ENCODE assay signal across 18 cellular contexts in genomic region chr20:14556206-14556605, GRCh38.
"Had no signal": no experiment of that assay in that cellular context is flagged by ENCODE, and none has a peak within 500 bp of the region (broad histone marks: within the 10 kb centered on the region; RNA-seq: fewer than 3 reads in every experiment).

No MANE protein-coding gene starts in this region.

- H3K9me3 ChIP-seq: esophagus muscularis mucosa, ovary, suprapubic skin, thyroid gland, upper lobe of left lung, uterus had no signal

- H3K36me3 Mint-ChIP-seq: natural killer cell treated with Interleukin-12 subunit alpha and Interleukin-12 subunit beta and Interleukin-15 and Interleukin-18, amount 100 ng/mL, for 72 hours; neural progenitor cell had no signal

- H3K27me3 Mint-ChIP-seq: natural killer cell treated with Interleukin-12 subunit alpha and Interleukin-12 subunit beta and Interleukin-15 and Interleukin-18, amount 100 ng/mL, for 72 hours; progenitor cell of endocrine pancreas had no signal

- H3K36me3 ChIP-seq: esophagus muscularis mucosa, neural progenitor cell, ovary, suprapubic skin, thyroid gland, upper lobe of left lung, uterus had no signal

- H3K27ac Mint-ChIP-seq: natural killer cell treated with Interleukin-12 subunit alpha and Interleukin-12 subunit beta and Interleukin-15 and Interleukin-18, amount 100 ng/mL, for 72 hours; neural progenitor cell; progenitor cell of endocrine pancreas had no signal

- H3K4me1 Mint-ChIP-seq: neural progenitor cell had no signal

- FAIRE-seq: endometrium had no signal

- H3K4me3 Mint-ChIP-seq: natural killer cell treated with Interleukin-12 subunit alpha and Interleukin-12 subunit beta and Interleukin-15 and Interleukin-18, amount 100 ng/mL, for 72 hours; neural progenitor cell had no signal

- H3K79me2 ChIP-seq: hepatocyte had no signal

- H3K4me1 ChIP-seq: esophagus muscularis mucosa, neural progenitor cell, suprapubic skin, thyroid gland, upper lobe of left lung, uterus had no signal

- H3K4me3 ChIP-seq: esophagus muscularis mucosa, hepatocyte, lung, neural progenitor cell, ovary, suprapubic skin, thyroid gland, upper lobe of left lung, uterus had no signal

- DNase-seq: effector memory CD4-positive, alpha-beta T cell; foreskin fibroblast; left colon; left ventricle myocardium superior; ovary; retina; stimulated activated naive CD8-positive, alpha-beta T cell treated with anti-CD3 and anti-CD28 coated beads, Interleukin-15, Interleukin-2, amounts not matched to agents 100 U/mL and 50 U/mL, for 24 hours; thyroid gland; upper lobe of left lung; uterus had no signal

- H3K9ac ChIP-seq: neural progenitor cell had no signal

- H2AFZ ChIP-seq: hepatocyte, neural progenitor cell had no signal

- H3K27me3 ChIP-seq: esophagus muscularis mucosa, hepatocyte, neural progenitor cell, ovary, suprapubic skin, thyroid gland, upper lobe of left lung, uterus had no signal

- H3K4me2 ChIP-seq: hepatocyte, neural progenitor cell had no signal

- H3K27ac ChIP-seq: esophagus muscularis mucosa, hepatocyte, neural progenitor cell, ovary, suprapubic skin, thyroid gland, upper lobe of left lung, uterus had no signal
